In the genomic region with DNA sequence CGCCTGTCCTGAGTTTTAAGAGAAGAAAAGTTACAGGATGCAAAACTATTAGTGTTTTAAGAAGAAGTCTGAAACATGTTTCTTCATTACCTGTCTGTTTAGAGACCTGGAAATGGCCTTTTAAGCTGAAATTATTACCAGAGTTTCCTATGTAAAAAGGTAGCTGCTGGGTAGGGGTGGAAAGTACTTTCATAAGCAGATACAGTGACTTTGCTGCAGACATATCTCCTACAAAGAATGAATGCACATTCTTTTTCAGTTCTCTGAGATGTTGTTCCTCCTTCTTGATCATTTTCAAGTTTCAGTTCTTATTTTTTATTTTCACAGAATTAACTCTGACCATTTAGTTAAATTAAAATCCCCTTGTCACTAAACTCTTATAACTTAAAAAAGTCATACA, we compare ENCODE assay signal across 22 cellular contexts.
DNase-seq lines count a peak whose midpoint lies in the region; ATAC-seq and TF ChIP-seq lines count a peak whose summit lies in the region.
"Had no signal": no experiment of that assay in that cellular context is flagged by ENCODE, and none has a peak within 500 bp of the region (broad histone marks: within the 10 kb centered on the region; RNA-seq: fewer than 3 reads in every experiment).

No MANE protein-coding gene starts in this region.

- no peaks in the 10 kb centered on the region for H3K27me3 ChIP-seq in SU-DHL-6 (ENCODE audit: low read length)
- H3K27me3 ChIP-seq: brain microvascular endothelial cell, Peyer's patch had no signal

- H3K4me1 Mint-ChIP-seq in activated T-cell treated with anti-CD3 and anti-CD28 coated beads, Interleukin-2, amount 50 U/mL, for 4 hours (ENCODE audit: low read depth), result no peaks in the 10 kb centered on the region
- no peaks in the 10 kb centered on the region for H3K4me1 Mint-ChIP-seq in effector memory CD8-positive, alpha-beta T cell (ENCODE audit: low read depth in 2 of 2)
- H3K4me1 Mint-ChIP-seq: activated CD4-positive, alpha-beta memory T cell treated with anti-CD3 and anti-CD28 coated beads, Interleukin-2, amount 10 ng/mL, durations not matched to agents 7 days and 5 days; nephron progenitor cell had no signal

- no peak for TF ChIP-seq CTCF in SU-DHL-6 (IDR thresholded peaks at IDR 0.05; ENCODE audit: insufficient read depth, low read length, poor library complexity, severe bottlenecking)

- H3K36me3 Mint-ChIP-seq in activated T-cell treated with anti-CD3 and anti-CD28 coated beads, Interleukin-2, amount 50 U/mL, for 4 hours (ENCODE audit: insufficient read depth), result no peaks in the 10 kb centered on the region
- H3K36me3 Mint-ChIP-seq in effector memory CD8-positive, alpha-beta T cell (ENCODE audit: insufficient read depth), result no peaks in the 10 kb centered on the region

- H3K79me2 ChIP-seq in SU-DHL-6 (ENCODE audit: insufficient read depth, low read length), result no peaks in the 10 kb centered on the region

- H3K4me3 Mint-ChIP-seq in activated T-cell treated with anti-CD3 and anti-CD28 coated beads, Interleukin-2, amount 50 U/mL, for 4 hours, result no peak overlapping the region
- no peak overlapping the region for H3K4me3 Mint-ChIP-seq in effector memory CD8-positive, alpha-beta T cell
- H3K4me3 Mint-ChIP-seq: activated CD4-positive, alpha-beta memory T cell treated with anti-CD3 and anti-CD28 coated beads, Interleukin-2, amount 10 ng/mL, durations not matched to agents 7 days and 5 days; activated T-helper 1 cell treated with anti-CD3 and anti-CD28 coated beads, Interleukin-12 subunit alpha, Interleukin-12 subunit beta, Interleukin-2, Interleukin-4 antibody, amounts not matched to agents 30 ng/mL and 10 ng/mL and 1 ng/mL, durations not matched to agents 14 hours and 24 hours and 36 hours; nephron progenitor cell had no signal

- H3K9me3 ChIP-seq in SU-DHL-6 (ENCODE audit: insufficient read depth, low read length), result no peaks in the 10 kb centered on the region
- H3K9me3 ChIP-seq: Peyer's patch, prostate gland had no signal

- no peaks in the 10 kb centered on the region for H3K9me3 Mint-ChIP-seq in activated T-cell treated with anti-CD3 and anti-CD28 coated beads, Interleukin-2, amount 50 U/mL, for 4 hours
- H3K9me3 Mint-ChIP-seq in effector memory CD8-positive, alpha-beta T cell, result no peaks in the 10 kb centered on the region
- H3K9me3 Mint-ChIP-seq: activated CD4-positive, alpha-beta memory T cell treated with anti-CD3 and anti-CD28 coated beads, Interleukin-2, amount 10 ng/mL, durations not matched to agents 7 days and 5 days; activated T-helper 1 cell treated with anti-CD3 and anti-CD28 coated beads, Interleukin-12 subunit alpha, Interleukin-12 subunit beta, Interleukin-2, Interleukin-4 antibody, amounts not matched to agents 30 ng/mL and 10 ng/mL and 1 ng/mL, durations not matched to agents 14 hours and 24 hours and 36 hours; nephron progenitor cell had no signal

- DNase-seq in activated T-cell treated with anti-CD3 and anti-CD28 coated beads, Interleukin-2, amount 50 U/mL, for 4 hours, result no peak
- DNase-seq in NCI-H1048 (lab: John Stamatoyannopoulos, UW) (no peak), kidney glomerular epithelial cell (lab: John Stamatoyannopoulos, UW) (no peak)
- no peak for DNase-seq in effector memory CD8-positive, alpha-beta T cell
- DNase-seq: activated CD4-positive, alpha-beta memory T cell treated with anti-CD3 and anti-CD28 coated beads, Interleukin-2, amount 10 ng/mL, durations not matched to agents 7 days and 5 days; brain microvascular endothelial cell; COR-L47; foreskin fibroblast; mesendoderm; NCI-H2081 treated with DMSO at 0.1 percent for 48 hours; NCI-H524 treated with DMSO at 0.1 percent for 48 hours; nephron progenitor cell; Peyer's patch; WERI-Rb-1 had no signal

- H3K4me2 ChIP-seq in SU-DHL-6 (ENCODE audit: low read depth, low read length, poor library complexity, severe bottlenecking), result peak overlapping the region; percentile 46

- ATAC-seq in GM18868 (IDR thresholded peaks at IDR 0.05; ENCODE audit: unreplicated experiment) (peak; percentile 63), GM21423 (IDR thresholded peaks at IDR 0.05; ENCODE audit: unreplicated experiment) (peak; percentile 83), HG03342 (IDR thresholded peaks at IDR 0.05; ENCODE audit: unreplicated experiment) (peak; percentile 52)
- no peak for ATAC-seq in activated T-cell treated with anti-CD3 and anti-CD28 coated beads, Interleukin-2, amount 50 U/mL, for 4 hours
- ATAC-seq in effector memory CD8-positive, alpha-beta T cell (replicated peaks), result no peak

- peaks cover 7% of the 10 kb centered on the region; the same call in 1 of the 2 replicates for H3F3A ChIP-seq in SU-DHL-6 (ENCODE audit: insufficient read depth)

- peak overlapping the region; percentile 43; the same call in 1 of the 2 replicates for H3K27ac ChIP-seq in SU-DHL-6 (ENCODE audit: low read depth, low read length)
- H3K27ac ChIP-seq: brain microvascular endothelial cell, coronary artery, Peyer's patch, prostate gland, skin epidermis, WERI-Rb-1 had no signal

- H3K4me3 ChIP-seq in SU-DHL-6 (ENCODE audit: insufficient read depth, low read length, poor library complexity, severe bottlenecking), result no peak overlapping the region
- H3K4me3 ChIP-seq: coronary artery, Peyer's patch, prostate gland, skin epidermis had no signal

- H2AFZ ChIP-seq in SU-DHL-6 (ENCODE audit: low read depth, low read length, severe bottlenecking), result peak overlapping the region; percentile 83

- H3K9ac ChIP-seq in SU-DHL-6 (ENCODE audit: low read length), result peak overlapping the region; percentile 25; the same call in 1 of the 2 replicates

- no peaks in the 10 kb centered on the region for H3K9me2 ChIP-seq in SU-DHL-6 (replicated peaks; ENCODE audit: insufficient read depth, low read length)

- no peaks in the 10 kb centered on the region for H4K20me1 ChIP-seq in SU-DHL-6 (ENCODE audit: low read depth, low read length)

- H3K36me3 ChIP-seq in SU-DHL-6 (ENCODE audit: low read length), result no peaks in the 10 kb centered on the region; the same call in 1 of the 2 replicates
- H3K36me3 ChIP-seq: brain microvascular endothelial cell, Peyer's patch, prostate gland, WERI-Rb-1 had no signal

- H3K27ac Mint-ChIP-seq in effector memory CD8-positive, alpha-beta T cell, result no peak overlapping the region
- H3K27ac Mint-ChIP-seq: activated CD4-positive, alpha-beta memory T cell treated with anti-CD3 and anti-CD28 coated beads, Interleukin-2, amount 10 ng/mL, durations not matched to agents 7 days and 5 days; activated T-helper 1 cell treated with anti-CD3 and anti-CD28 coated beads, Interleukin-12 subunit alpha, Interleukin-12 subunit beta, Interleukin-2, Interleukin-4 antibody, amounts not matched to agents 30 ng/mL and 10 ng/mL and 1 ng/mL, durations not matched to agents 14 hours and 24 hours and 36 hours; nephron progenitor cell had no signal

- H3K27me3 Mint-ChIP-seq in activated T-cell treated with anti-CD3 and anti-CD28 coated beads, Interleukin-2, amount 50 U/mL, for 4 hours (ENCODE audit: low read depth), result no peaks in the 10 kb centered on the region
- no peaks in the 10 kb centered on the region for H3K27me3 Mint-ChIP-seq in effector memory CD8-positive, alpha-beta T cell
- H3K27me3 Mint-ChIP-seq: activated CD4-positive, alpha-beta memory T cell treated with anti-CD3 and anti-CD28 coated beads, Interleukin-2, amount 10 ng/mL, durations not matched to agents 7 days and 5 days had no signal

Comparison
In these comparisons a context has a peak if more than half of its experiments do, and no peak if none do; other contexts are left out.
1. ATAC-seq: peak in GM18868 (single experiment), GM21423 (single experiment) and HG03342 (single experiment); none in activated T-cell treated with anti-CD3 and anti-CD28 coated beads, Interleukin-2, amount 50 U/mL, for 4 hours (0 of 2) and effector memory CD8-positive, alpha-beta T cell (single experiment).